Comparison of ENCODE assay signal across 1 cellular context in genomic region chr10:69567920-69568319, GRCh38.
TF ChIP-seq lines count a peak whose summit lies in the region.

No MANE protein-coding gene starts in this region.

TF ChIP-seq in K562, 482 proteins besides CTCF, POLR2A, EP300 and RAD21 (continued from another document and continues in another):
- peak in 1 of 2 experiments; percentile 66 for TF ChIP-seq AFF1 (IDR thresholded peaks at IDR 0.05; ENCODE audit: low read depth in 1 of 2, partially characterized antibody in 2 of 2)
- TF ChIP-seq ZNF609 (CRISPR knock-in tag; IDR thresholded peaks at IDR 0.05; ENCODE audit: borderline replicate concordance): no peak
- no peak for TF ChIP-seq ZEB2 (IDR thresholded peaks at IDR 0.05)
- TF ChIP-seq ARID4B (CRISPR knock-in tag; IDR thresholded peaks at IDR 0.05): peak; percentile 71; the same call in 1 of the 2 replicates
- TF ChIP-seq ZNF764 (CRISPR knock-in tag; IDR thresholded peaks at IDR 0.05; ENCODE audit: low read depth): no peak
- TF ChIP-seq ATF1 (CRISPR knock-in tag; IDR thresholded peaks at IDR 0.05): no peak
- 0 out of 2 replicates have a peak, but pooled peaks have one; percentile 18 for TF ChIP-seq ATF1 (tag; IDR thresholded peaks at IDR 0.05)
- TF ChIP-seq HLTF (IDR thresholded peaks at IDR 0.05): no peak
- no peak for TF ChIP-seq FOXA3 (CRISPR knock-in tag; conservative IDR thresholded peaks at IDR 0.05 in 1 of 2, IDR thresholded peaks at IDR 0.05 in 1 of 2)
- no peak for TF ChIP-seq NFE2L1 (tag; IDR thresholded peaks at IDR 0.05; ENCODE audit: borderline replicate concordance, low read depth)
- TF ChIP-seq SMARCA5 (IDR thresholded peaks at IDR 0.05): no peak
- TF ChIP-seq ARID2 (IDR thresholded peaks at IDR 0.05): no peak
- TF ChIP-seq MIER1 (IDR thresholded peaks at IDR 0.05; ENCODE audit: low read depth): peak; percentile 96
- TF ChIP-seq, protein P1, sequence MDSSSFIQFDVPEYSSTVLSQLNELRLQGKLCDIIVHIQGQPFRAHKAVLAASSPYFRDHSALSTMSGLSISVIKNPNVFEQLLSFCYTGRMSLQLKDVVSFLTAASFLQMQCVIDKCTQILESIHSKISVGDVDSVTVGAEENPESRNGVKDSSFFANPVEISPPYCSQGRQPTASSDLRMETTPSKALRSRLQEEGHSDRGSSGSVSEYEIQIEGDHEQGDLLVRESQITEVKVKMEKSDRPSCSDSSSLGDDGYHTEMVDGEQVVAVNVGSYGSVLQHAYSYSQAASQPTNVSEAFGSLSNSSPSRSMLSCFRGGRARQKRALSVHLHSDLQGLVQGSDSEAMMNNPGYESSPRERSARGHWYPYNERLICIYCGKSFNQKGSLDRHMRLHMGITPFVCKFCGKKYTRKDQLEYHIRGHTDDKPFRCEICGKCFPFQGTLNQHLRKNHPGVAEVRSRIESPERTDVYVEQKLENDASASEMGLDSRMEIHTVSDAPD (CRISPR knock-in tag; IDR thresholded peaks at IDR 0.05): no peak
- no peak for TF ChIP-seq PYGO2 (tag; IDR thresholded peaks at IDR 0.05)
- no peak for TF ChIP-seq POU5F1 (IDR thresholded peaks at IDR 0.05; ENCODE audit: borderline replicate concordance, low read depth, low read length, partially characterized antibody)
- no peak for TF ChIP-seq SNRNP70 (optimal IDR thresholded peaks at IDR 0.05; ENCODE audit: low read depth, low read length)
- no peak for TF ChIP-seq ZNF165 (CRISPR knock-in tag; IDR thresholded peaks at IDR 0.05; ENCODE audit: borderline replicate concordance)
- no peak for TF ChIP-seq BRD4 (IDR thresholded peaks at IDR 0.05)
- TF ChIP-seq ZSCAN32 (CRISPR knock-in tag; IDR thresholded peaks at IDR 0.05): no peak
- TF ChIP-seq ZC3H11A (IDR thresholded peaks at IDR 0.05; ENCODE audit: low read depth, low read length): no peak
- no peak for TF ChIP-seq ETS2 (tag; IDR thresholded peaks at IDR 0.05; ENCODE audit: borderline replicate concordance, poor library complexity, severe bottlenecking)
- TF ChIP-seq HNRNPL (IDR thresholded peaks at IDR 0.05; ENCODE audit: low read depth, low read length): no peak
- TF ChIP-seq PRPF4 (IDR thresholded peaks at IDR 0.05; ENCODE audit: insufficient read depth, low read depth, low read length, poor library complexity, severe bottlenecking): no peak
- TF ChIP-seq ERF (CRISPR knock-in tag; IDR thresholded peaks at IDR 0.05): no peak
- TF ChIP-seq EWSR1 (IDR thresholded peaks at IDR 0.05; ENCODE audit: borderline replicate concordance, low read depth, partially characterized antibody): no peak
- TF ChIP-seq RBM39 (optimal IDR thresholded peaks at IDR 0.05; ENCODE audit: low read depth, low read length): no peak
- no peak for TF ChIP-seq RNF2 (IDR thresholded peaks at IDR 0.05)
- peak; percentile 83 for TF ChIP-seq PRMT5 (CRISPR knock-in tag; IDR thresholded peaks at IDR 0.05)
- TF ChIP-seq, protein P2, sequence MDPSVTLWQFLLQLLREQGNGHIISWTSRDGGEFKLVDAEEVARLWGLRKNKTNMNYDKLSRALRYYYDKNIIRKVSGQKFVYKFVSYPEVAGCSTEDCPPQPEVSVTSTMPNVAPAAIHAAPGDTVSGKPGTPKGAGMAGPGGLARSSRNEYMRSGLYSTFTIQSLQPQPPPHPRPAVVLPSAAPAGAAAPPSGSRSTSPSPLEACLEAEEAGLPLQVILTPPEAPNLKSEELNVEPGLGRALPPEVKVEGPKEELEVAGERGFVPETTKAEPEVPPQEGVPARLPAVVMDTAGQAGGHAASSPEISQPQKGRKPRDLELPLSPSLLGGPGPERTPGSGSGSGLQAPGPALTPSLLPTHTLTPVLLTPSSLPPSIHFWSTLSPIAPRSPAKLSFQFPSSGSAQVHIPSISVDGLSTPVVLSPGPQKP (CRISPR knock-in tag; IDR thresholded peaks at IDR 0.05): no peak
- no peak for TF ChIP-seq GATAD2A (IDR thresholded peaks at IDR 0.05)
- TF ChIP-seq, protein P3, sequence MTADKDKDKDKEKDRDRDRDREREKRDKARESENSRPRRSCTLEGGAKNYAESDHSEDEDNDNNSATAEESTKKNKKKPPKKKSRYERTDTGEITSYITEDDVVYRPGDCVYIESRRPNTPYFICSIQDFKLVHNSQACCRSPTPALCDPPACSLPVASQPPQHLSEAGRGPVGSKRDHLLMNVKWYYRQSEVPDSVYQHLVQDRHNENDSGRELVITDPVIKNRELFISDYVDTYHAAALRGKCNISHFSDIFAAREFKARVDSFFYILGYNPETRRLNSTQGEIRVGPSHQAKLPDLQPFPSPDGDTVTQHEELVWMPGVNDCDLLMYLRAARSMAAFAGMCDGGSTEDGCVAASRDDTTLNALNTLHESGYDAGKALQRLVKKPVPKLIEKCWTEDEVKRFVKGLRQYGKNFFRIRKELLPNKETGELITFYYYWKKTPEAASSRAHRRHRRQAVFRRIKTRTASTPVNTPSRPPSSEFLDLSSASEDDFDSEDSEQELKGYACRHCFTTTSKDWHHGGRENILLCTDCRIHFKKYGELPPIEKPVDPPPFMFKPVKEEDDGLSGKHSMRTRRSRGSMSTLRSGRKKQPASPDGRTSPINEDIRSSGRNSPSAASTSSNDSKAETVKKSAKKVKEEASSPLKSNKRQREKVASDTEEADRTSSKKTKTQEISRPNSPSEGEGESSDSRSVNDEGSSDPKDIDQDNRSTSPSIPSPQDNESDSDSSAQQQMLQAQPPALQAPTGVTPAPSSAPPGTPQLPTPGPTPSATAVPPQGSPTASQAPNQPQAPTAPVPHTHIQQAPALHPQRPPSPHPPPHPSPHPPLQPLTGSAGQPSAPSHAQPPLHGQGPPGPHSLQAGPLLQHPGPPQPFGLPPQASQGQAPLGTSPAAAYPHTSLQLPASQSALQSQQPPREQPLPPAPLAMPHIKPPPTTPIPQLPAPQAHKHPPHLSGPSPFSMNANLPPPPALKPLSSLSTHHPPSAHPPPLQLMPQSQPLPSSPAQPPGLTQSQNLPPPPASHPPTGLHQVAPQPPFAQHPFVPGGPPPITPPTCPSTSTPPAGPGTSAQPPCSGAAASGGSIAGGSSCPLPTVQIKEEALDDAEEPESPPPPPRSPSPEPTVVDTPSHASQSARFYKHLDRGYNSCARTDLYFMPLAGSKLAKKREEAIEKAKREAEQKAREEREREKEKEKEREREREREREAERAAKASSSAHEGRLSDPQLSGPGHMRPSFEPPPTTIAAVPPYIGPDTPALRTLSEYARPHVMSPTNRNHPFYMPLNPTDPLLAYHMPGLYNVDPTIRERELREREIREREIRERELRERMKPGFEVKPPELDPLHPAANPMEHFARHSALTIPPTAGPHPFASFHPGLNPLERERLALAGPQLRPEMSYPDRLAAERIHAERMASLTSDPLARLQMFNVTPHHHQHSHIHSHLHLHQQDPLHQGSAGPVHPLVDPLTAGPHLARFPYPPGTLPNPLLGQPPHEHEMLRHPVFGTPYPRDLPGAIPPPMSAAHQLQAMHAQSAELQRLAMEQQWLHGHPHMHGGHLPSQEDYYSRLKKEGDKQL (CRISPR knock-in tag; IDR thresholded peaks at IDR 0.05; ENCODE audit: borderline replicate concordance): no peak
- TF ChIP-seq ZNF197 (CRISPR knock-in tag; IDR thresholded peaks at IDR 0.05; ENCODE audit: low read depth): no peak
- TF ChIP-seq, protein P4, sequence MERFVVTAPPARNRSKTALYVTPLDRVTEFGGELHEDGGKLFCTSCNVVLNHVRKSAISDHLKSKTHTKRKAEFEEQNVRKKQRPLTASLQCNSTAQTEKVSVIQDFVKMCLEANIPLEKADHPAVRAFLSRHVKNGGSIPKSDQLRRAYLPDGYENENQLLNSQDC (CRISPR knock-in tag; IDR thresholded peaks at IDR 0.05): no peak
- TF ChIP-seq NFXL1 (CRISPR knock-in tag; IDR thresholded peaks at IDR 0.05): no peak
- TF ChIP-seq NR1H2 (CRISPR knock-in tag; IDR thresholded peaks at IDR 0.05): no peak
- peak; percentile 75; the same call in 1 of the 2 replicates for TF ChIP-seq ZNF511 (CRISPR knock-in tag; IDR thresholded peaks at IDR 0.05)
- no peak for TF ChIP-seq TEAD1 (CRISPR knock-in tag; IDR thresholded peaks at IDR 0.05)
- TF ChIP-seq WHSC1 (IDR thresholded peaks at IDR 0.05; ENCODE audit: low read length): no peak
- no peak for TF ChIP-seq XRCC5 (IDR thresholded peaks at IDR 0.05; ENCODE audit: low read depth, low read length)
- peak; percentile 39 for TF ChIP-seq CXXC5 (CRISPR knock-in tag; IDR thresholded peaks at IDR 0.05)
- peak; percentile 98 for TF ChIP-seq EHMT2 (IDR thresholded peaks at IDR 0.05)
- no peak for TF ChIP-seq ZNF561 (CRISPR knock-in tag; conservative IDR thresholded peaks at IDR 0.05)
- TF ChIP-seq BACH1 (tag; IDR thresholded peaks at IDR 0.05): no peak
